12 cellular contexts compared by ENCODE assay signal in the genomic region with DNA sequence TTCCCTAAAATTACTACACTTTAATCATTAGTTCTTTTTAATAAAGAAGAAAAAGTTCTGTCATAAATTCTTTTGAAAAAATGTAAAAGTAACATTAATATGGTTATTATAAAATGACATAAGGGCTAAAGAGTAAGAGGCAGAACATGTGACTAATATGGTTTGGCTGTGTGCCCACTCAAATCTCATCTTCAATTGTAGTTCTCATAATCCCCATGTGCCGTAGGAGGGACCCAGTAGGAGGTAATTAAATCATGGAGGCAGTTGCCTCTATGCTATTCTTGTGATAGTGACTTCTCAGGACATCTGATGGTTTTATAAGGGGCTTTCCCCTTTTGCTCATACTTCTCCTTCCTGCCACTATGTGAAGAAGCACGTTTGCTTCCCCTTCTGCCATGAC.
DNase-seq lines count a peak whose midpoint lies in the region; ATAC-seq and TF ChIP-seq lines count a peak whose summit lies in the region.
"Had no signal": no experiment of that assay in that cellular context is flagged by ENCODE, and none has a peak within 500 bp of the region (broad histone marks: within the 10 kb centered on the region; RNA-seq: fewer than 3 reads in every experiment).

No MANE protein-coding gene starts in this region.

- no peak overlapping the region for H3K27ac ChIP-seq in SK-N-SH (ENCODE audit: low read depth in 2 of 2, low read length in 1 of 2)
- H3K27ac ChIP-seq: gastrocnemius medialis had no signal

- no peak for TF ChIP-seq CTCF in SK-N-SH (IDR thresholded peaks at IDR 0.05)

- H3K36me3 ChIP-seq in SK-N-SH (replicated peaks in 1 of 2; ENCODE audit: control insufficient read depth in 1 of 2, insufficient read depth in 2 of 2, low read length in 1 of 2), result peaks cover 22 to 36% of the 10 kb centered on the region in 2 experiments
- H3K36me3 ChIP-seq: gastrocnemius medialis had no signal

- DNase-seq in A172 (ENCODE audit: low spot score) (peak; percentile 4), LHCN-M2 (ENCODE audit: low read depth) (peak; percentile 77), SK-N-SH (no peak), fibroblast of peridontal ligament (ENCODE audit: extremely low read depth) (peak; percentile 12), T-helper 9 cell (no peak)
- DNase-seq: activated CD8-positive, alpha-beta memory T cell treated with anti-CD3 and anti-CD28 coated beads for 24 hours; amniotic stem cell; Caco-2; gastrocnemius medialis had no signal

- POLR2A ChIA-PET in SK-N-SH (lab: Yijun Ruan, JAX), result no interaction called here

- H3K27me3 ChIP-seq in SK-N-SH (ENCODE audit: insufficient read depth), result no peaks in the 10 kb centered on the region
- H3K27me3 ChIP-seq: gastrocnemius medialis had no signal

- H3K4me2 ChIP-seq in SK-N-SH, result no peak overlapping the region

- ATAC-seq in HG02870 (IDR thresholded peaks at IDR 0.05; ENCODE audit: unreplicated experiment) (no peak), HG03469 (IDR thresholded peaks at IDR 0.05; ENCODE audit: unreplicated experiment) (no peak), GM18861 (IDR thresholded peaks at IDR 0.05; ENCODE audit: unreplicated experiment) (no peak)
- ATAC-seq: gastrocnemius medialis had no signal

- peaks cover 4% of the 10 kb centered on the region for H3F3A ChIP-seq in SK-N-SH (replicated peaks; ENCODE audit: insufficient read depth)

- CTCF ChIA-PET in SK-N-SH (lab: Yijun Ruan, JAX), result no interaction called here

- no peaks in the 10 kb centered on the region for H4K20me1 ChIP-seq in SK-N-SH (ENCODE audit: insufficient read depth)

- TF ChIP-seq RAD21 in SK-N-SH (IDR thresholded peaks at IDR 0.05; ENCODE audit: low read length), result no peak

- no peak for TF ChIP-seq EP300 in SK-N-SH (IDR thresholded peaks at IDR 0.05; ENCODE audit: borderline replicate concordance in 1 of 2, low read depth in 1 of 2, low read length in 1 of 2)

- H3K79me2 ChIP-seq in SK-N-SH (ENCODE audit: insufficient read depth), result no peaks in the 10 kb centered on the region

- no peak overlapping the region for H3K9ac ChIP-seq in SK-N-SH

- no peaks in the 10 kb centered on the region for H3K4me1 ChIP-seq in SK-N-SH (ENCODE audit: control insufficient read depth in 1 of 2, insufficient read depth in 2 of 2, low read depth in 1 of 2, low read length in 1 of 2)
- H3K4me1 ChIP-seq: gastrocnemius medialis had no signal

- H3K4me3 ChIP-seq in SK-N-SH (ENCODE audit: low read depth in 2 of 2, low read length in 1 of 2), result no peak overlapping the region
- H3K4me3 ChIP-seq: gastrocnemius medialis had no signal

- H2AFZ ChIP-seq in SK-N-SH (ENCODE audit: low read depth), result no peak overlapping the region

- H3K9me3 ChIP-seq in SK-N-SH, result no peaks in the 10 kb centered on the region
- H3K9me3 ChIP-seq: Caco-2, gastrocnemius medialis had no signal

- 68% methylated on average over 2 of the region's 2 CpGs for WGBS in SK-N-SH (ENCODE audit: low lambda C conversion rate)

- no peaks in the 10 kb centered on the region for H3K9me2 ChIP-seq in SK-N-SH

TF ChIP-seq in SK-N-SH, 30 proteins besides CTCF, POLR2A, EP300 and RAD21:
- TF ChIP-seq SIN3A (IDR thresholded peaks at IDR 0.05; ENCODE audit: borderline replicate concordance, low read depth, low read length), result no peak
- TF ChIP-seq RFX5 (IDR thresholded peaks at IDR 0.05; ENCODE audit: low read length), result no peak
- TF ChIP-seq POLR2AphosphoS5 (IDR thresholded peaks at IDR 0.05; ENCODE audit: low read depth, low read length), result no peak
- no peak for TF ChIP-seq FOXM1 (IDR thresholded peaks at IDR 0.05; ENCODE audit: low read depth)
- TF ChIP-seq NFIC (IDR thresholded peaks at IDR 0.05; ENCODE audit: borderline replicate concordance), result peak; percentile 45
- TF ChIP-seq, protein P1, sequence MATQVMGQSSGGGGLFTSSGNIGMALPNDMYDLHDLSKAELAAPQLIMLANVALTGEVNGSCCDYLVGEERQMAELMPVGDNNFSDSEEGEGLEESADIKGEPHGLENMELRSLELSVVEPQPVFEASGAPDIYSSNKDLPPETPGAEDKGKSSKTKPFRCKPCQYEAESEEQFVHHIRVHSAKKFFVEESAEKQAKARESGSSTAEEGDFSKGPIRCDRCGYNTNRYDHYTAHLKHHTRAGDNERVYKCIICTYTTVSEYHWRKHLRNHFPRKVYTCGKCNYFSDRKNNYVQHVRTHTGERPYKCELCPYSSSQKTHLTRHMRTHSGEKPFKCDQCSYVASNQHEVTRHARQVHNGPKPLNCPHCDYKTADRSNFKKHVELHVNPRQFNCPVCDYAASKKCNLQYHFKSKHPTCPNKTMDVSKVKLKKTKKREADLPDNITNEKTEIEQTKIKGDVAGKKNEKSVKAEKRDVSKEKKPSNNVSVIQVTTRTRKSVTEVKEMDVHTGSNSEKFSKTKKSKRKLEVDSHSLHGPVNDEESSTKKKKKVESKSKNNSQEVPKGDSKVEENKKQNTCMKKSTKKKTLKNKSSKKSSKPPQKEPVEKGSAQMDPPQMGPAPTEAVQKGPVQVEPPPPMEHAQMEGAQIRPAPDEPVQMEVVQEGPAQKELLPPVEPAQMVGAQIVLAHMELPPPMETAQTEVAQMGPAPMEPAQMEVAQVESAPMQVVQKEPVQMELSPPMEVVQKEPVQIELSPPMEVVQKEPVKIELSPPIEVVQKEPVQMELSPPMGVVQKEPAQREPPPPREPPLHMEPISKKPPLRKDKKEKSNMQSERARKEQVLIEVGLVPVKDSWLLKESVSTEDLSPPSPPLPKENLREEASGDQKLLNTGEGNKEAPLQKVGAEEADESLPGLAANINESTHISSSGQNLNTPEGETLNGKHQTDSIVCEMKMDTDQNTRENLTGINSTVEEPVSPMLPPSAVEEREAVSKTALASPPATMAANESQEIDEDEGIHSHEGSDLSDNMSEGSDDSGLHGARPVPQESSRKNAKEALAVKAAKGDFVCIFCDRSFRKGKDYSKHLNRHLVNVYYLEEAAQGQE (IDR thresholded peaks at IDR 0.05; ENCODE audit: low read depth, low read length), result no peak
- no peak for TF ChIP-seq MEF2A (IDR thresholded peaks at IDR 0.05; ENCODE audit: borderline replicate concordance, low read depth)
- no peak for TF ChIP-seq TAF1 (IDR thresholded peaks at IDR 0.05; ENCODE audit: borderline replicate concordance, low read depth, low read length)
- TF ChIP-seq ELF1 (IDR thresholded peaks at IDR 0.05), result no peak
- no peak for TF ChIP-seq NRF1 (IDR thresholded peaks at IDR 0.05; ENCODE audit: low read depth, low read length)
- TF ChIP-seq SMC3 (IDR thresholded peaks at IDR 0.05; ENCODE audit: low read depth, low read length), result no peak
- TF ChIP-seq, protein P2, sequence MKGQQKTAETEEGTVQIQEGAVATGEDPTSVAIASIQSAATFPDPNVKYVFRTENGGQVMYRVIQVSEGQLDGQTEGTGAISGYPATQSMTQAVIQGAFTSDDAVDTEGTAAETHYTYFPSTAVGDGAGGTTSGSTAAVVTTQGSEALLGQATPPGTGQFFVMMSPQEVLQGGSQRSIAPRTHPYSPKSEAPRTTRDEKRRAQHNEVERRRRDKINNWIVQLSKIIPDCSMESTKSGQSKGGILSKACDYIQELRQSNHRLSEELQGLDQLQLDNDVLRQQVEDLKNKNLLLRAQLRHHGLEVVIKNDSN (IDR thresholded peaks at IDR 0.05; ENCODE audit: borderline replicate concordance, low read depth), result peak; percentile 44; the same call in 1 of the 2 replicates
- TF ChIP-seq, protein P3, sequence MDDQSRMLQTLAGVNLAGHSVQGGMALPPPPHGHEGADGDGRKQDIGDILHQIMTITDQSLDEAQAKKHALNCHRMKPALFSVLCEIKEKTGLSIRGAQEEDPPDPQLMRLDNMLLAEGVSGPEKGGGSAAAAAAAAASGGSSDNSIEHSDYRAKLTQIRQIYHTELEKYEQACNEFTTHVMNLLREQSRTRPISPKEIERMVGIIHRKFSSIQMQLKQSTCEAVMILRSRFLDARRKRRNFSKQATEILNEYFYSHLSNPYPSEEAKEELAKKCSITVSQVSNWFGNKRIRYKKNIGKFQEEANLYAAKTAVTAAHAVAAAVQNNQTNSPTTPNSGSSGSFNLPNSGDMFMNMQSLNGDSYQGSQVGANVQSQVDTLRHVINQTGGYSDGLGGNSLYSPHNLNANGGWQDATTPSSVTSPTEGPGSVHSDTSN (IDR thresholded peaks at IDR 0.05), result no peak
- TF ChIP-seq, protein P4, sequence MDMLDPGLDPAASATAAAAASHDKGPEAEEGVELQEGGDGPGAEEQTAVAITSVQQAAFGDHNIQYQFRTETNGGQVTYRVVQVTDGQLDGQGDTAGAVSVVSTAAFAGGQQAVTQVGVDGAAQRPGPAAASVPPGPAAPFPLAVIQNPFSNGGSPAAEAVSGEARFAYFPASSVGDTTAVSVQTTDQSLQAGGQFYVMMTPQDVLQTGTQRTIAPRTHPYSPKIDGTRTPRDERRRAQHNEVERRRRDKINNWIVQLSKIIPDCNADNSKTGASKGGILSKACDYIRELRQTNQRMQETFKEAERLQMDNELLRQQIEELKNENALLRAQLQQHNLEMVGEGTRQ (IDR thresholded peaks at IDR 0.05; ENCODE audit: borderline replicate concordance, low read depth, low read length), result no peak
- TF ChIP-seq JUND (IDR thresholded peaks at IDR 0.05), result no peak

Comparison
In these comparisons a context has a peak if more than half of its experiments do, and no peak if none do; other contexts are left out.
1. DNase-seq: peak in A172 (single experiment), LHCN-M2 (single experiment) and fibroblast of peridontal ligament (single experiment); none in SK-N-SH (single experiment) and T-helper 9 cell (single experiment).